Comparison of ENCODE assay signal across 14 cellular contexts in genomic region chr4:66178901-66179300, GRCh38.
A peak's percentile ranks its signal among the peaks of the same experiment; 100 is the strongest.
DNase-seq lines count a peak whose midpoint lies in the region; ATAC-seq lines count a peak whose summit lies in the region.
"Had no signal": no experiment of that assay in that cellular context is flagged by ENCODE, and none has a peak within 500 bp of the region (broad histone marks: within the 10 kb centered on the region; RNA-seq: fewer than 3 reads in every experiment).

No MANE protein-coding gene starts in this region.

- peak; percentile 30 for DNase-seq in HCEC 1CT
- peak; percentile 27 for DNase-seq in RKO (ENCODE audit: low spot score)
- DNase-seq in fibroblast of peridontal ligament (ENCODE audit: extremely low read depth), result peak; percentile 61
- DNase-seq in skeletal muscle cell (ENCODE audit: low read depth), result peak; percentile 18
- DNase-seq in stimulated activated CD4-positive, alpha-beta T cell treated with anti-CD3 and anti-CD28 coated beads, Interleukin-12 subunit alpha, Interleukin-12 subunit beta, amount 100 ng/mL, for 4 hours, result no peak
- no peak for DNase-seq in ecto neural progenitor cell (ENCODE audit: low spot score)
- DNase-seq: activated CD4-positive, alpha-beta T cell treated with anti-CD3 and anti-CD28 coated beads, Interleukin-2, amount 50 U/mL, for 4 hours; activated gamma-delta T cell treated with Interleukin-2 at 50 U/mL for 16 hours; esophagus squamous epithelium; naive B cell; small intestine had no signal

- no peak for ATAC-seq in GM19397 (IDR thresholded peaks at IDR 0.05; ENCODE audit: unreplicated experiment)
- ATAC-seq: GM12878 had no signal

- H3K4me3 ChIP-seq in skeletal muscle cell (ENCODE audit: low read depth, low read length), result no peak overlapping the region
- H3K4me3 ChIP-seq: esophagus squamous epithelium, GM12878, tibial nerve had no signal

Comparison
In these comparisons a context has a peak if more than half of its experiments do, and no peak if none do; other contexts are left out.
1. DNase-seq: peak in HCEC 1CT (single experiment), RKO (single experiment), fibroblast of peridontal ligament (single experiment) and skeletal muscle cell (single experiment); none in stimulated activated CD4-positive, alpha-beta T cell treated with anti-CD3 and anti-CD28 coated beads, Interleukin-12 subunit alpha, Interleukin-12 subunit beta, amount 100 ng/mL, for 4 hours (single experiment) and ecto neural progenitor cell (single experiment).